1 cellular context compared by ENCODE assay signal in genomic region chr1:161440312-161440894, GRCh38.
TF ChIP-seq lines count a peak whose summit lies in the region.

No MANE protein-coding gene starts in this region.

TF ChIP-seq in HEK293, 187 proteins besides CTCF, POLR2A, EP300 and RAD21 (continued from another document and continues in another):
- TF ChIP-seq BCL6B (tag by site-specific recombination; IDR thresholded peaks at IDR 0.05) (no peak), KLF10 (tag by site-specific recombination; IDR thresholded peaks at IDR 0.05) (peak; percentile 47; the same call in 1 of the 2 replicates), ZNF707 (tag by site-specific recombination; IDR thresholded peaks at IDR 0.05) (no peak), ZNF121 (tag by site-specific recombination; IDR thresholded peaks at IDR 0.05) (peak; percentile 80; the same call in 1 of the 2 replicates), ZNF449 (tag by site-specific recombination; IDR thresholded peaks at IDR 0.05) (peak; percentile 76), KLF8 (tag by site-specific recombination; IDR thresholded peaks at IDR 0.05) (peak; percentile 68), PRDM10 (tag by site-specific recombination; IDR thresholded peaks at IDR 0.05) (peak; percentile 42), ZNF148 (tag by site-specific recombination; IDR thresholded peaks at IDR 0.05; ENCODE audit: borderline replicate concordance) (no peak), ZNF280C (tag by site-specific recombination; IDR thresholded peaks at IDR 0.05) (no peak), INSM2 (tag by site-specific recombination; IDR thresholded peaks at IDR 0.05) (no peak), HIC1 (tag by site-specific recombination; IDR thresholded peaks at IDR 0.05) (peak; percentile 76), KLF1 (tag by site-specific recombination; IDR thresholded peaks at IDR 0.05) (peak; percentile 17; the same call in 1 of the 2 replicates), ZNF510 (tag by site-specific recombination; IDR thresholded peaks at IDR 0.05; ENCODE audit: insufficient replicate concordance) (no peak), ZSCAN18 (tag by site-specific recombination; IDR thresholded peaks at IDR 0.05) (no peak), KLF9 (tag by site-specific recombination; IDR thresholded peaks at IDR 0.05; ENCODE audit: low read depth) (peak; percentile 46; the same call in 1 of the 2 replicates), ZNF621 (tag by site-specific recombination; IDR thresholded peaks at IDR 0.05) (no peak), ZNF223 (tag by site-specific recombination; IDR thresholded peaks at IDR 0.05) (0 out of 2 replicates have a peak, but pooled peaks have one; percentile 64), ZNF26 (tag by site-specific recombination; IDR thresholded peaks at IDR 0.05) (no peak), ZNF366 (tag by site-specific recombination; conservative IDR thresholded peaks at IDR 0.05) (0 out of 2 replicates have a peak, but pooled peaks have one; percentile 28), ZNF792 (tag by site-specific recombination; IDR thresholded peaks at IDR 0.05) (0 out of 2 replicates have a peak, but pooled peaks have one; percentile 56), ZNF114 (tag by site-specific recombination; IDR thresholded peaks at IDR 0.05) (no peak), ZNF664 (tag by site-specific recombination; IDR thresholded peaks at IDR 0.05) (no peak; the same call in 1 of the 2 replicates), ZNF843 (tag by site-specific recombination; IDR thresholded peaks at IDR 0.05) (peak; percentile 56; the same call in 1 of the 2 replicates), ZBTB8A (tag by site-specific recombination; IDR thresholded peaks at IDR 0.05) (peak; percentile 98), ZNF549 (tag by site-specific recombination; IDR thresholded peaks at IDR 0.05) (no peak), ZNF558 (tag by site-specific recombination; IDR thresholded peaks at IDR 0.05) (no peak), TCF7L2 (IDR thresholded peaks at IDR 0.05; ENCODE audit: borderline replicate concordance, low read depth, low read length) (no peak), ZNF132 (tag by site-specific recombination; IDR thresholded peaks at IDR 0.05; ENCODE audit: borderline replicate concordance) (no peak)
